In the genomic region with DNA sequence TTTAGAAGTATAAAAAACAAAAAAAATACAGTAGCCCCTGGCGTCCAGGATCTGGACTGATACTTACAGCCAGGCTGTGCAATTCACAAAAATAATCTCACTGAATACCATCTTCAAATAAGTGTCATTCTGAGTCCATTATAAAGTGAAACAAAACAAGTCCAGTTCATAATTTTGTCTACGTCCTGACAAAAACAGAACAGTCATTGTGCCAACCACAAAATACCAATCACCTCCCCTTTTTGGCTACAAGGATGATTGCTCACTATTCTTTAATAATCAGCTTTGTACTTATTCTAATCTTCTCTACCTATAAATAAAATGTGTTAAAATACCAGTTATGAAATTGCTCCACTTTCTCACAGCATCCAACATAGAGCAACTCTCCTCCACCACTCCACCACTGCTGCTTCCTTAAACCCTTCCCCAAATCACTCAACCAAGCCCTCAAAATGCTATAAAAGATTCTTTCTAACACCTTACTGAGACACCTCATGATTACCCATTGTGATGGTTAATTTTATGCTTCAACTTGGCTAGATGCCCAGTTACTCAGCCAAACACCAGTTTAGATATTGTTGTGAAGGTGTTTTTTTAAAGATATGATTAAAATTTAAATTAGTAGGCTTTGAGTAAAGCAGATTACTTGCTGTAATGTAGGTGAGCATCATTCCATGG, we compare ENCODE assay signal across 17 cellular contexts.
DNase-seq lines count a peak whose midpoint lies in the region; ATAC-seq and TF ChIP-seq lines count a peak whose summit lies in the region.
"Had no signal": no experiment of that assay in that cellular context is flagged by ENCODE, and none has a peak within 500 bp of the region (broad histone marks: within the 10 kb centered on the region; RNA-seq: fewer than 3 reads in every experiment).

No MANE protein-coding gene starts in this region.

- DNase-seq in AG20443 (ENCODE audit: low spot score) (peak; percentile 25), HPDE6-E6E7 (ENCODE audit: extremely low spot score) (peak; percentile 1), SJSA1 (ENCODE audit: low read depth in 1 of 2, low spot score in 2 of 2) (peak in 1 of 2 experiments; percentile 19), fibroblast of mammary gland (ENCODE audit: low read depth) (peak; percentile 28), PC-3 (no peak)
- no peak for DNase-seq in stimulated activated CD4-positive, alpha-beta T cell treated with anti-CD3 and anti-CD28 coated beads, Interleukin-4, amount 100 ng/mL, for 24 hours
- DNase-seq: activated naive CD8-positive, alpha-beta T cell treated with anti-CD3 and anti-CD28 coated beads for 36 hours; islet precursor cell; naive B cell; NCI-H446; right lobe of liver; SHP77 had no signal

- H3K79me2 ChIP-seq in PC-3 (ENCODE audit: low read length) = no peaks in the 10 kb centered on the region

- CTCF ChIA-PET in PC-3 (lab: Charles Lee) = no interaction called here

- H3K9me3 ChIP-seq in SJSA1 (replicated peaks) (no peaks in the 10 kb centered on the region), PC-3 (ENCODE audit: low read length) (no peaks in the 10 kb centered on the region)
- H3K9me3 ChIP-seq: BLaER1, gastroesophageal sphincter, right lobe of liver had no signal

- H3K36me3 ChIP-seq in SJSA1 = no peaks in the 10 kb centered on the region
- H3K36me3 ChIP-seq in PC-3 (ENCODE audit: low read depth, low read length) = no peaks in the 10 kb centered on the region
- H3K36me3 ChIP-seq: BLaER1, gastroesophageal sphincter, right lobe of liver had no signal

- no peaks in the 10 kb centered on the region for H3F3A ChIP-seq in PC-3 (ENCODE audit: low read length, unreplicated experiment)

- intact Hi-C loops in PC-3 (cut with micrococcal nuclease) = no loop called here

- no peak for TF ChIP-seq CTCF in fibroblast of mammary gland (conservative IDR thresholded peaks at IDR 0.05; ENCODE audit: control insufficient read depth, insufficient read depth, low read depth, low read length)
- no peak for TF ChIP-seq CTCF in PC-3 (conservative IDR thresholded peaks at IDR 0.05; ENCODE audit: low read depth, low read length)

- H3K27me3 ChIP-seq in SJSA1 (replicated peaks) (no peaks in the 10 kb centered on the region), PC-3 (ENCODE audit: low read length) (no peaks in the 10 kb centered on the region)
- H3K27me3 ChIP-seq: BLaER1, gastroesophageal sphincter, right lobe of liver had no signal

- BruUV-seq in PC-3 (replicated peaks; lab: Mats Ljungman, UMichigan) = no TSS peak

- no peaks in the 10 kb centered on the region for H3K9me2 ChIP-seq in PC-3 (replicated peaks; ENCODE audit: low read length)

- no peak overlapping the region for H3K4me2 ChIP-seq in PC-3 (ENCODE audit: low read length)
- H3K4me2 ChIP-seq: BLaER1, KMS-11 had no signal

- no peak for ATAC-seq in GM18868 (IDR thresholded peaks at IDR 0.05; ENCODE audit: unreplicated experiment)
- ATAC-seq in GM19455 (IDR thresholded peaks at IDR 0.05; ENCODE audit: unreplicated experiment) = no peak
- no peak for ATAC-seq in PC-3
- ATAC-seq: gastroesophageal sphincter, right lobe of liver had no signal

- H3K4me1 ChIP-seq in SJSA1 (replicated peaks) (peaks cover 19% of the 10 kb centered on the region), PC-3 (ENCODE audit: insufficient read depth, low read length) (0 out of 2 replicates have a peak, but pooled peaks cover 6% of the 10 kb centered on the region)
- H3K4me1 ChIP-seq: right lobe of liver had no signal

- no peak overlapping the region for H2AFZ ChIP-seq in PC-3 (ENCODE audit: low read length)

- H3K4me3 ChIP-seq in SJSA1 = no peak overlapping the region
- H3K4me3 ChIP-seq in fibroblast of mammary gland (ENCODE audit: control insufficient read depth, low read depth, low read length) = no peak overlapping the region
- no peak overlapping the region for H3K4me3 ChIP-seq in PC-3 (ENCODE audit: low read length)
- H3K4me3 ChIP-seq: BLaER1, gastroesophageal sphincter, right lobe of liver had no signal

- H3K27ac ChIP-seq in SJSA1 (peak overlapping the region; percentile 22), PC-3 (ENCODE audit: low read length) (no peak overlapping the region)
- H3K27ac ChIP-seq: BLaER1, KMS-11, right lobe of liver had no signal

- H3K9ac ChIP-seq in PC-3 (ENCODE audit: low read length) = no peak overlapping the region
- H3K9ac ChIP-seq: BLaER1, KMS-11 had no signal

- POLR2A ChIA-PET in PC-3 (lab: Charles Lee; ENCODE audit: unreplicated experiment) = no interaction called here

- H4K20me1 ChIP-seq in PC-3 (ENCODE audit: low read length) = no peaks in the 10 kb centered on the region
- H4K20me1 ChIP-seq: BLaER1 had no signal

Comparison
In these comparisons a context has a peak if more than half of its experiments do, and no peak if none do; other contexts are left out.
1. DNase-seq: peak in AG20443 (single experiment), HPDE6-E6E7 (single experiment) and fibroblast of mammary gland (single experiment); none in PC-3 (single experiment) and stimulated activated CD4-positive, alpha-beta T cell treated with anti-CD3 and anti-CD28 coated beads, Interleukin-4, amount 100 ng/mL, for 24 hours (single experiment).